ENCODE assay signal across 36 cellular contexts in genomic region chr22:20199906-20200305, GRCh38. TPM values are rescaled to one million over a fixed set of nuclear protein-coding genes. Genes with fewer than 3 reads are reported as not detected.
"Had no signal": no experiment of that assay in that cellular context is flagged by ENCODE, and none has a peak within 500 bp of the region (broad histone marks: within the 10 kb centered on the region; RNA-seq: fewer than 3 reads in every experiment).

No MANE protein-coding gene starts in this region.

- H3K9me3 Mint-ChIP-seq: activated CD4-positive, alpha-beta memory T cell treated with anti-CD3 and anti-CD28 coated beads, Interleukin-2, amount 10 ng/mL, durations not matched to agents 7 days and 5 days; activated CD4-positive, alpha-beta T cell treated with anti-CD3 and anti-CD28 coated beads, Interleukin-2, amount 10 ng/mL, durations not matched to agents 7 days and 5 days; activated naive CD4-positive, alpha-beta T cell treated with anti-CD3 and anti-CD28 coated beads, Interleukin-2, amount 10 ng/mL, durations not matched to agents 7 days and 5 days; activated naive CD4-positive, alpha-beta T cell treated with anti-CD3 and anti-CD28 coated beads, Interleukin-2, amount 50 U/mL, for 24 hours; activated naive CD8-positive, alpha-beta T cell treated with anti-CD3 and anti-CD28 coated beads, Interleukin-2, amount 10 ng/mL, durations not matched to agents 7 days and 5 days; activated naive CD8-positive, alpha-beta T cell treated with anti-CD3 and anti-CD28 coated beads, Interleukin-2, amount 50 U/mL, for 24 hours; activated T-cell treated with anti-CD3 and anti-CD28 coated beads, Interleukin-2, amount 50 U/mL, for 24 hours; activated T-helper 2 cell treated with anti-CD3 and anti-CD28 coated beads, Interferon-gamma antibody, Interleukin-2, Interleukin-4, amounts not matched to agents 10 μg/mL and 5 μg/mL and 100 μg/mL, durations not matched to agents 14 hours and 24 hours and 36 hours; T-helper 1 cell treated with Interleukin-12 subunit alpha and Interleukin-12 subunit beta and Interleukin-4 antibody, amounts not matched to agents 30 μg/mL and 1 μg/mL, for 36 hours; T-helper 2 cell treated with Interferon-gamma antibody and Interleukin-4, amounts not matched to agents 5 μg/mL and 100 μg/mL, for 36 hours; WTC11 had no signal

- H3K4me3 ChIP-seq: ascending aorta had no signal

- H3K36me3 Mint-ChIP-seq: activated CD8-positive, alpha-beta memory T cell treated with anti-CD3 and anti-CD28 coated beads, Interleukin-2, amount 10 ng/mL, durations not matched to agents 7 days and 5 days; activated naive CD4-positive, alpha-beta T cell treated with anti-CD3 and anti-CD28 coated beads, Interleukin-2, amount 10 ng/mL, durations not matched to agents 7 days and 5 days; activated naive CD4-positive, alpha-beta T cell treated with anti-CD3 and anti-CD28 coated beads, Interleukin-2, amount 50 U/mL, for 24 hours; activated naive CD8-positive, alpha-beta T cell; activated naive CD8-positive, alpha-beta T cell treated with anti-CD3 and anti-CD28 coated beads, Interleukin-2, amount 10 ng/mL, durations not matched to agents 7 days and 5 days; brain; WTC11 had no signal

- FAIRE-seq: TTC549 had no signal

- H3K36me3 ChIP-seq: ascending aorta, WERI-Rb-1 had no signal

- H3K4me1 Mint-ChIP-seq: activated CD4-positive, alpha-beta memory T cell treated with anti-CD3 and anti-CD28 coated beads, Interleukin-2, amount 10 ng/mL, durations not matched to agents 7 days and 5 days; activated CD4-positive, alpha-beta T cell treated with anti-CD3 and anti-CD28 coated beads for 36 hours; activated CD4-positive, alpha-beta T cell treated with anti-CD3 and anti-CD28 coated beads, Interleukin-2, amount 10 ng/mL, durations not matched to agents 7 days and 5 days; activated CD8-positive, alpha-beta memory T cell treated with anti-CD3 and anti-CD28 coated beads, Interleukin-2, amount 10 ng/mL, durations not matched to agents 7 days and 5 days; activated naive CD4-positive, alpha-beta T cell treated with anti-CD3 and anti-CD28 coated beads, Interleukin-2, amount 10 ng/mL, durations not matched to agents 7 days and 5 days; activated naive CD4-positive, alpha-beta T cell treated with anti-CD3 and anti-CD28 coated beads, Interleukin-2, amount 50 U/mL, for 24 hours; activated naive CD8-positive, alpha-beta T cell treated with anti-CD3 and anti-CD28 coated beads, Interleukin-2, amount 10 ng/mL, durations not matched to agents 7 days and 5 days; activated naive CD8-positive, alpha-beta T cell treated with anti-CD3 and anti-CD28 coated beads, Interleukin-2, amount 50 U/mL, for 24 hours had no signal

- H3K27ac Mint-ChIP-seq: activated CD4-positive, alpha-beta memory T cell treated with anti-CD3 and anti-CD28 coated beads, Interleukin-2, amount 10 ng/mL, durations not matched to agents 7 days and 5 days; activated CD4-positive, alpha-beta T cell treated with anti-CD3 and anti-CD28 coated beads for 36 hours; activated CD4-positive, alpha-beta T cell treated with anti-CD3 and anti-CD28 coated beads, Interleukin-2, amount 10 ng/mL, durations not matched to agents 7 days and 5 days; activated CD8-positive, alpha-beta memory T cell treated with anti-CD3 and anti-CD28 coated beads, Interleukin-2, amount 10 ng/mL, durations not matched to agents 7 days and 5 days; activated CD8-positive, alpha-beta T cell treated with anti-CD3 and anti-CD28 coated beads, Interleukin-2, amount 10 ng/mL, durations not matched to agents 7 days and 5 days; activated naive CD4-positive, alpha-beta T cell treated with anti-CD3 and anti-CD28 coated beads, Interleukin-2, amount 10 ng/mL, durations not matched to agents 7 days and 5 days; activated naive CD4-positive, alpha-beta T cell treated with anti-CD3 and anti-CD28 coated beads, Interleukin-2, amount 50 U/mL, for 24 hours; activated naive CD8-positive, alpha-beta T cell; activated naive CD8-positive, alpha-beta T cell treated with anti-CD3 and anti-CD28 coated beads, Interleukin-2, amount 10 ng/mL, durations not matched to agents 7 days and 5 days; activated naive CD8-positive, alpha-beta T cell treated with anti-CD3 and anti-CD28 coated beads, Interleukin-2, amount 50 U/mL, for 24 hours; activated T-cell treated with anti-CD3 and anti-CD28 coated beads, Interleukin-2, amount 50 U/mL, for 24 hours; activated T-helper 2 cell treated with anti-CD3 and anti-CD28 coated beads, Interferon-gamma antibody, Interleukin-2, Interleukin-4, amounts not matched to agents 10 μg/mL and 5 μg/mL and 100 μg/mL, durations not matched to agents 14 hours and 24 hours and 36 hours; brain; T-helper 1 cell treated with Interleukin-12 subunit alpha and Interleukin-12 subunit beta and Interleukin-4 antibody, amounts not matched to agents 30 μg/mL and 1 μg/mL, for 36 hours; T-helper 2 cell treated with Interferon-gamma antibody and Interleukin-4, amounts not matched to agents 5 μg/mL and 100 μg/mL, for 36 hours; WTC11 had no signal

- H3K27me3 Mint-ChIP-seq: activated CD4-positive, alpha-beta memory T cell treated with anti-CD3 and anti-CD28 coated beads, Interleukin-2, amount 10 ng/mL, durations not matched to agents 7 days and 5 days; activated CD4-positive, alpha-beta T cell treated with anti-CD3 and anti-CD28 coated beads for 36 hours; activated CD4-positive, alpha-beta T cell treated with anti-CD3 and anti-CD28 coated beads, Interleukin-2, amount 10 ng/mL, durations not matched to agents 7 days and 5 days; activated CD8-positive, alpha-beta memory T cell treated with anti-CD3 and anti-CD28 coated beads, Interleukin-2, amount 10 ng/mL, durations not matched to agents 7 days and 5 days; activated naive CD4-positive, alpha-beta T cell treated with anti-CD3 and anti-CD28 coated beads, Interleukin-2, amount 50 U/mL, for 24 hours; activated naive CD8-positive, alpha-beta T cell; activated naive CD8-positive, alpha-beta T cell treated with anti-CD3 and anti-CD28 coated beads, Interleukin-2, amount 50 U/mL, for 24 hours; activated T-cell treated with anti-CD3 and anti-CD28 coated beads, Interleukin-2, amount 50 U/mL, for 24 hours had no signal

- DNase-seq: activated CD4-positive, alpha-beta memory T cell treated with anti-CD3 and anti-CD28 coated beads, Interleukin-2, amount 10 ng/mL, durations not matched to agents 7 days and 5 days; activated CD4-positive, alpha-beta T cell treated with anti-CD3 and anti-CD28 coated beads for 1 hour; activated CD4-positive, alpha-beta T cell treated with anti-CD3 and anti-CD28 coated beads for 36 hours; activated CD4-positive, alpha-beta T cell treated with anti-CD3 and anti-CD28 coated beads for 48 hours; activated CD4-positive, alpha-beta T cell treated with anti-CD3 and anti-CD28 coated beads, Interleukin-2, amount 10 ng/mL, durations not matched to agents 7 days and 5 days; activated CD4-positive, alpha-beta T cell treated with anti-CD3 and anti-CD28 coated beads, Interleukin-2, amount 50 U/mL, for 48 hours; activated CD4-positive, CD25-positive, alpha-beta regulatory T cell; activated CD8-positive, alpha-beta memory T cell treated with anti-CD3 and anti-CD28 coated beads for 24 hours; activated CD8-positive, alpha-beta memory T cell treated with anti-CD3 and anti-CD28 coated beads, Interleukin-2, amount 10 ng/mL, durations not matched to agents 7 days and 5 days; activated CD8-positive, alpha-beta memory T cell treated with anti-CD3 and anti-CD28 coated beads, Interleukin-2, amount 50 U/mL, for 48 hours; activated CD8-positive, alpha-beta T cell treated with anti-CD3 and anti-CD28 coated beads, Interleukin-2, amount 10 ng/mL, durations not matched to agents 7 days and 5 days; activated effector memory CD4-positive, alpha-beta T cell treated with Interleukin-2 at 50 U/mL for 16 hours; activated gamma-delta T cell; activated naive CD4-positive, alpha-beta T cell treated with anti-CD3 and anti-CD28 coated beads, Interleukin-2, amount 10 ng/mL, durations not matched to agents 7 days and 5 days; activated naive CD4-positive, alpha-beta T cell treated with Interleukin-2 at 50 U/mL for 16 hours; activated naive CD8-positive, alpha-beta T cell treated with anti-CD3 and anti-CD28 coated beads, Interleukin-2, amount 10 ng/mL, durations not matched to agents 7 days and 5 days; activated naive CD8-positive, alpha-beta T cell treated with anti-CD3 and anti-CD28 coated beads, Interleukin-2, amount 50 U/mL, for 24 hours; activated T-cell treated with anti-CD3 and anti-CD28 coated beads, Interleukin-2, amount 50 U/mL, for 24 hours; activated T-cell treated with anti-CD3 and anti-CD28 coated beads, Interleukin-2, amount 50 U/mL, for 48 hours; amygdala; anterior cingulate cortex; central memory CD4-positive, alpha-beta T cell; T-helper 1 cell; T-helper 2 cell; T-helper 9 cell; WERI-Rb-1 had no signal

- H3K9me3 ChIP-seq: ascending aorta had no signal

- H3K27me3 ChIP-seq: ascending aorta had no signal

- H3K4me3 Mint-ChIP-seq: activated CD4-positive, alpha-beta memory T cell treated with anti-CD3 and anti-CD28 coated beads, Interleukin-2, amount 10 ng/mL, durations not matched to agents 7 days and 5 days; activated CD4-positive, alpha-beta T cell treated with anti-CD3 and anti-CD28 coated beads for 36 hours; activated CD4-positive, alpha-beta T cell treated with anti-CD3 and anti-CD28 coated beads, Interleukin-2, amount 10 ng/mL, durations not matched to agents 7 days and 5 days; activated CD8-positive, alpha-beta memory T cell treated with anti-CD3 and anti-CD28 coated beads, Interleukin-2, amount 10 ng/mL, durations not matched to agents 7 days and 5 days; activated CD8-positive, alpha-beta T cell treated with anti-CD3 and anti-CD28 coated beads, Interleukin-2, amount 10 ng/mL, durations not matched to agents 7 days and 5 days; activated naive CD4-positive, alpha-beta T cell treated with anti-CD3 and anti-CD28 coated beads, Interleukin-2, amount 10 ng/mL, durations not matched to agents 7 days and 5 days; activated naive CD4-positive, alpha-beta T cell treated with anti-CD3 and anti-CD28 coated beads, Interleukin-2, amount 50 U/mL, for 24 hours; activated naive CD8-positive, alpha-beta T cell; activated naive CD8-positive, alpha-beta T cell treated with anti-CD3 and anti-CD28 coated beads, Interleukin-2, amount 10 ng/mL, durations not matched to agents 7 days and 5 days; activated naive CD8-positive, alpha-beta T cell treated with anti-CD3 and anti-CD28 coated beads, Interleukin-2, amount 50 U/mL, for 24 hours; activated T-cell treated with anti-CD3 and anti-CD28 coated beads, Interleukin-2, amount 50 U/mL, for 24 hours; brain; T-helper 1 cell treated with Interleukin-12 subunit alpha and Interleukin-12 subunit beta and Interleukin-4 antibody, amounts not matched to agents 30 μg/mL and 1 μg/mL, for 36 hours; T-helper 2 cell treated with Interferon-gamma antibody and Interleukin-4, amounts not matched to agents 5 μg/mL and 100 μg/mL, for 36 hours; WTC11 had no signal

- ATAC-seq: activated CD4-positive, alpha-beta T cell treated with anti-CD3 and anti-CD28 coated beads for 36 hours; activated CD4-positive, CD25-positive, alpha-beta regulatory T cell treated with anti-CD3 and anti-CD28 coated beads, Interleukin-2, amount 50 U/mL, for 24 hours; activated CD8-positive, alpha-beta memory T cell treated with anti-CD3 and anti-CD28 coated beads, Interleukin-2, amount 10 ng/mL, durations not matched to agents 7 days and 5 days; activated CD8-positive, alpha-beta T cell treated with anti-CD3 and anti-CD28 coated beads, Interleukin-2, amount 10 ng/mL, durations not matched to agents 7 days and 5 days; activated naive CD8-positive, alpha-beta T cell treated with anti-CD3 and anti-CD28 coated beads, Interleukin-2, amount 50 U/mL, for 24 hours; WTC11 had no signal

- H3K27ac ChIP-seq: ascending aorta, WERI-Rb-1 had no signal

RNA-seq across cellular contexts. Expression of gene CCDC188, which starts 49.1 kb away (rescaled TPM):
- total RNA-seq: activated CD4-positive, alpha-beta T cell treated with anti-CD3 and anti-CD28 coated beads for 36 hours; activated CD8-positive, alpha-beta memory T cell treated with anti-CD3 and anti-CD28 coated beads, Interleukin-2, amount 10 ng/mL, durations not matched to agents 7 days and 5 days; activated CD8-positive, alpha-beta T cell treated with anti-CD3 and anti-CD28 coated beads, Interleukin-2, amount 10 ng/mL, durations not matched to agents 7 days and 5 days; ascending aorta; WTC11 had no signal
